23 cellular contexts compared by ENCODE assay signal in the genomic region with DNA sequence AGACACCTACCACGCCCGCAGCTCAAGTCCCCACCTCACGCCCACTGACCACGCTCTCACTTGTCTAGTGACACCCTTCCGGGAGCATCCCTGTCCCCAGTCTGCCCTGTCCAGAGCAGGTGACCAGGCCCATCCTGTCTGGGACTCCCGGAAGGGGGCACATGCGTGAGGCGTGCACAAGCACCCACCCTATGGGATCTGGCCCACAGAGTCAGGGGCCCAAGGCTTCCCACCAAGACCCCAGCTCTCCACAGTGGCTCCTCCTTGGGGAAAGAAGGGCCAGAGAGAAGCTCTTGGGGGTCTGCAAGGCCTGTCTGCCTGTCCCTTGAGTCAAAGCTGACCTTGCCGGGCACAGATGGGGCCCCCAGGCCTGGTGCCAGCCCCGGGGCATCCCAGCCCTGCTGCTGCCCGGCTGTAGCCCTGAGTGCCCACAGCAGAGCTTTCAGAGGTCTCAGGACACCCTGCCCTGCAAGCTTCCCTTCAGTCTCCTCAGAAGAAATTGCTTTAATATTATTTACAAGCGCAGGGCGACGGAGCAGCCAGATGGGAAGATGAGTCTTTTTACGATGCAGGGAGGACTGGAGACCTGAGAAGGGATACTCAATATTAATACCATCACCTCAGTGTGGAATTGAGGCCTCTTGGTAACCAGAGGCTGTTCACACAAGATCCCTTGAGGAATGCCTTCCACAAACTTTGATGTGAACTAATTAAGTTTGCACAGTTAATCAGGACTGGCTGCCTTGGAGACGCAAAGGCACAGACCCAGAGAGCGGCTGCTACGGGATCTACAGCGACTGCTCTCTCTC.
A peak's percentile ranks its signal among the peaks of the same experiment; 100 is the strongest.
DNase-seq lines count a peak whose midpoint lies in the region; ATAC-seq and TF ChIP-seq lines count a peak whose summit lies in the region.
"Had no signal": no experiment of that assay in that cellular context is flagged by ENCODE, and none has a peak within 500 bp of the region (broad histone marks: within the 10 kb centered on the region; RNA-seq: fewer than 3 reads in every experiment).

No MANE protein-coding gene starts in this region.

- peaks cover 5% of the 10 kb centered on the region for H3K4me1 Mint-ChIP-seq in activated T-cell treated with anti-CD3 and anti-CD28 coated beads, Interleukin-2, amount 50 U/mL, for 24 hours (ENCODE audit: low read depth)
- H3K4me1 Mint-ChIP-seq in central memory CD8-positive, alpha-beta T cell, result peaks cover 36% of the 10 kb centered on the region
- H3K4me1 Mint-ChIP-seq in nephron progenitor cell, result peaks cover 34% of the 10 kb centered on the region
- peaks cover 30 to 48% of the 10 kb centered on the region in 2 donors for H3K4me1 Mint-ChIP-seq in stimulated activated naive B cell treated with anti-CD40 and anti-IgM and Interleukin-4, amounts not matched to agents 10 μg/mL and 1 μg/mL and 100 μg/mL, for 72 hours

- no peak for ATAC-seq in central memory CD8-positive, alpha-beta T cell (replicated peaks; ENCODE audit: extremely low read depth, poor library complexity, severe bottlenecking)
- no peak for ATAC-seq in stimulated activated naive B cell treated with anti-CD40 and anti-IgM and Interleukin-4, amounts not matched to agents 10 μg/mL and 1 μg/mL and 100 μg/mL, for 72 hours (replicated peaks)
- ATAC-seq in GM21528 (IDR thresholded peaks at IDR 0.05; ENCODE audit: low FRiP score, unreplicated experiment), result no peak
- ATAC-seq in GM18505 (IDR thresholded peaks at IDR 0.05; ENCODE audit: unreplicated experiment), result no peak

- no peak overlapping the region for H3K4me3 ChIP-seq in suprapubic skin
- H3K4me3 ChIP-seq: SJSA1 had no signal

- H3K9me3 ChIP-seq in suprapubic skin, result no peaks in the 10 kb centered on the region
- H3K9me3 ChIP-seq: BE2C, SJSA1 had no signal

- H3K4me3 Mint-ChIP-seq in activated T-cell treated with anti-CD3 and anti-CD28 coated beads, Interleukin-2, amount 50 U/mL, for 24 hours, result no peak overlapping the region
- no peak overlapping the region for H3K4me3 Mint-ChIP-seq in central memory CD8-positive, alpha-beta T cell
- no peak overlapping the region for H3K4me3 Mint-ChIP-seq in nephron progenitor cell
- H3K4me3 Mint-ChIP-seq in stimulated activated naive B cell treated with anti-CD40 and anti-IgM and Interleukin-4, amounts not matched to agents 10 μg/mL and 1 μg/mL and 100 μg/mL, for 72 hours, result no peak overlapping the region

- H3K4me1 ChIP-seq in suprapubic skin, result no peaks in the 10 kb centered on the region
- H3K4me1 ChIP-seq: SJSA1 had no signal

- no peaks in the 10 kb centered on the region for H3K27me3 ChIP-seq in suprapubic skin
- H3K27me3 ChIP-seq: BE2C, SJSA1 had no signal

- no peak for TF ChIP-seq CTCF in nephron progenitor cell (IDR thresholded peaks at IDR 0.05)
- TF ChIP-seq CTCF in suprapubic skin (IDR thresholded peaks at IDR 0.05), result no peak

- TF ChIP-seq POLR2A in suprapubic skin (IDR thresholded peaks at IDR 0.05), result no peak
- no peak for TF ChIP-seq POLR2A in GM18505 (IDR thresholded peaks at IDR 0.05; ENCODE audit: borderline replicate concordance, extremely low read depth, insufficient read depth, insufficient read length)

- 94% methylated on average over 9 of the region's 19 CpGs for WGBS in suprapubic skin

- peaks cover 8% of the 10 kb centered on the region for H3K36me3 Mint-ChIP-seq in activated T-cell treated with anti-CD3 and anti-CD28 coated beads, Interleukin-2, amount 50 U/mL, for 24 hours (ENCODE audit: low read depth)
- H3K36me3 Mint-ChIP-seq in central memory CD8-positive, alpha-beta T cell (ENCODE audit: insufficient read depth), result peaks cover 14% of the 10 kb centered on the region
- no peaks in the 10 kb centered on the region for H3K36me3 Mint-ChIP-seq in nephron progenitor cell (ENCODE audit: low read depth)
- peaks cover 10 to 16% of the 10 kb centered on the region in 2 donors for H3K36me3 Mint-ChIP-seq in stimulated activated naive B cell treated with anti-CD40 and anti-IgM and Interleukin-4, amounts not matched to agents 10 μg/mL and 1 μg/mL and 100 μg/mL, for 72 hours

- peak overlapping the region; percentile 15 for H3K27ac Mint-ChIP-seq in activated T-cell treated with anti-CD3 and anti-CD28 coated beads, Interleukin-2, amount 50 U/mL, for 24 hours
- H3K27ac Mint-ChIP-seq in central memory CD8-positive, alpha-beta T cell (ENCODE audit: low read depth), result peak overlapping the region; percentile 38
- peak overlapping the region; percentile 32 for H3K27ac Mint-ChIP-seq in nephron progenitor cell
- peak overlapping the region; percentile 26 for H3K27ac Mint-ChIP-seq in stimulated activated naive B cell treated with anti-CD40 and anti-IgM and Interleukin-4, amounts not matched to agents 10 μg/mL and 1 μg/mL and 100 μg/mL, for 72 hours

- no peak for DNase-seq in activated T-cell treated with anti-CD3 and anti-CD28 coated beads, Interleukin-2, amount 50 U/mL, for 24 hours
- DNase-seq in activated T-cell treated with anti-CD3 and anti-CD28 coated beads for 4 hours (no peak), nephron progenitor cell (no peak), suprapubic skin (ENCODE audit: low spot score in 2 of 2) (no peak)
- no peak for DNase-seq in central memory CD8-positive, alpha-beta T cell (ENCODE audit: low spot score in 2 of 2)
- DNase-seq in stimulated activated naive B cell treated with anti-CD40 and anti-IgM and Interleukin-4, amounts not matched to agents 10 μg/mL and 1 μg/mL and 100 μg/mL, for 72 hours, result no peak
- DNase-seq: 8988T, ACHN, DMS153, GOT3, HCEC 1CT, MM.1S, NCI-H1694, NCI-H2029 treated with DMSO at 0.1 percent for 48 hours, NCI-H446 treated with DMSO at 0.1 percent for 48 hours, NCI-H526, Right ventricle myocardium superior, RPMI8226 had no signal

- H3K36me3 ChIP-seq in suprapubic skin, result no peaks in the 10 kb centered on the region
- H3K36me3 ChIP-seq: BE2C, SJSA1 had no signal

- no peaks in the 10 kb centered on the region for H3K27me3 Mint-ChIP-seq in activated T-cell treated with anti-CD3 and anti-CD28 coated beads, Interleukin-2, amount 50 U/mL, for 24 hours
- no peaks in the 10 kb centered on the region for H3K27me3 Mint-ChIP-seq in central memory CD8-positive, alpha-beta T cell
- H3K27me3 Mint-ChIP-seq in nephron progenitor cell (ENCODE audit: low read depth, poor library complexity), result peaks cover 4% of the 10 kb centered on the region
- H3K27me3 Mint-ChIP-seq in stimulated activated naive B cell treated with anti-CD40 and anti-IgM and Interleukin-4, amounts not matched to agents 10 μg/mL and 1 μg/mL and 100 μg/mL, for 72 hours, result no peaks in the 10 kb centered on the region

- no peaks in the 10 kb centered on the region for H3K9me3 Mint-ChIP-seq in activated T-cell treated with anti-CD3 and anti-CD28 coated beads, Interleukin-2, amount 50 U/mL, for 24 hours
- no peaks in the 10 kb centered on the region for H3K9me3 Mint-ChIP-seq in central memory CD8-positive, alpha-beta T cell
- no peaks in the 10 kb centered on the region for H3K9me3 Mint-ChIP-seq in nephron progenitor cell
- H3K9me3 Mint-ChIP-seq in stimulated activated naive B cell treated with anti-CD40 and anti-IgM and Interleukin-4, amounts not matched to agents 10 μg/mL and 1 μg/mL and 100 μg/mL, for 72 hours, result no peaks in the 10 kb centered on the region

- H3K27ac ChIP-seq in suprapubic skin, result no peak overlapping the region
- H3K27ac ChIP-seq: KMS-11, SJSA1 had no signal

- no peak for TF ChIP-seq EP300 in suprapubic skin (IDR thresholded peaks at IDR 0.05)
